7 cellular contexts compared by ENCODE assay signal in the genomic region with DNA sequence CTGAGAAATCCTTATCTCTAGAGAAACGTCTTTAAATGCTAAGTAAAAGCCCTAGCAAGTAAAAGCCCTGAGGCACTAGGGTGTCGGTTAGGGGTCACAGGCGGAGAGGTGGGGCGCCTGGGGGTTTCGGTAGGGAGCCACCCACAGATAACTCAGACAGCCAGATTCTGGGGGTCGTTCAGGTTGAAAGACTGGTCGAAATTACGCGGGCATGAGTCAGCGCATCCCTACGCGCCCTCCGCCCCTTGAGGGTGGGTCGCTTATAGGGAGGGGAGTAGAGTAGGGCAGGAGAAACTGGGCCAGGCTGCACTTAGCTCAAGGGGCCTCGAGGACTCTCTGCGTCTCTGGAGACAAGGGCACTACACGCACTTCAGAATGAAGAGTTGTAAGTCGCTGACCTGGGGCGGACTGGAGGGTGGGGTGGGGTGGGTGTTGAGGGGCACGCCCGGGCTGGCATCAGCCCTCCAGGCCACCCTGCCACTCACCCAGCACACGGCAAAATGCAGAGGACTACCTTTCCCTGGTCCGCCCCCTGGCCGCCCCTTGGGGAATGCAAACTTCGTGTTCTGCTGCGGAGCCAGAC. TPM values are rescaled to one million over a fixed set of nuclear protein-coding genes. Genes with fewer than 3 reads are reported as not detected.
A peak's percentile ranks its signal among the peaks of the same experiment; 100 is the strongest.
DNase-seq lines count a peak whose midpoint lies in the region; ATAC-seq and TF ChIP-seq lines count a peak whose summit lies in the region.

No MANE protein-coding gene starts in this region.

- intact Hi-C loops in colonic mucosa (cut with DNase I): no loop called here
- intact Hi-C loops in lower leg skin (cut with DNase I; ENCODE audit: low total_unique reads): no loop called here

- peak overlapping the region; percentile 97 for H3K27ac Mint-ChIP-seq in type B pancreatic cell

- peaks cover 17% of the 10 kb centered on the region for H3K27me3 Mint-ChIP-seq in type B pancreatic cell

- H3K9ac ChIP-seq in NT2/D1 (ENCODE audit: insufficient read length, low read depth) (peak overlapping the region; percentile 93), colonic mucosa (ENCODE audit: low read depth in 2 of 2, low read length in 2 of 2) (peak overlapping the region; percentile 68 to 98)

- H3K9me3 Mint-ChIP-seq in type B pancreatic cell: no peaks in the 10 kb centered on the region

- peak overlapping the region; percentile 100 for H3K4me3 Mint-ChIP-seq in type B pancreatic cell

- peak overlapping the region; percentile 84 for H3K4me3 ChIP-seq in NT2/D1 (ENCODE audit: insufficient read length, low read depth)
- peak overlapping the region; percentile 60 for H3K4me3 ChIP-seq in colonic mucosa
- peak overlapping the region; percentile 76 for H3K4me3 ChIP-seq in lower leg skin (ENCODE audit: low read depth, poor library complexity, severe bottlenecking)

- no peak for TF ChIP-seq POLR2A in lower leg skin (IDR thresholded peaks at IDR 0.05)

- peaks cover 18% of the 10 kb centered on the region for H3K36me3 Mint-ChIP-seq in type B pancreatic cell

- H3K27ac ChIP-seq in colonic mucosa: peak overlapping the region; percentile 68

- H3K9me3 ChIP-seq in NT2/D1 (ENCODE audit: insufficient read depth, low read length): no peaks in the 10 kb centered on the region
- H3K9me3 ChIP-seq in colonic mucosa: no peaks in the 10 kb centered on the region

- peak; percentile 25 for ATAC-seq in GM21825 (IDR thresholded peaks at IDR 0.05; ENCODE audit: unreplicated experiment)
- no peak for ATAC-seq in HG03280 (IDR thresholded peaks at IDR 0.05; ENCODE audit: unreplicated experiment)

- TF ChIP-seq CTCF in colonic mucosa (IDR thresholded peaks at IDR 0.05) (no peak), lower leg skin (IDR thresholded peaks at IDR 0.05) (no peak), type B pancreatic cell (conservative IDR thresholded peaks at IDR 0.05) (peak; percentile 48)

- H3K4me1 ChIP-seq in NT2/D1 (ENCODE audit: insufficient read depth, insufficient read length): peaks cover 4% of the 10 kb centered on the region
- H3K4me1 ChIP-seq in colonic mucosa: peaks cover 4% of the 10 kb centered on the region

- no peak for DNase-seq in NT2/D1 (ENCODE audit: low read depth, low spot score)
- peak; percentile 46 for DNase-seq in colonic mucosa
- peak in 1 of 2 donors; percentile 42 for DNase-seq in lower leg skin (ENCODE audit: low spot score in 2 of 2)
- DNase-seq in type B pancreatic cell (ENCODE audit: extremely low spot score, unreplicated experiment): no peak
- DNase-seq in effector CD4-positive, alpha-beta T cell: no peak

- peaks cover 40% of the 10 kb centered on the region for H3K4me1 Mint-ChIP-seq in type B pancreatic cell (ENCODE audit: unreplicated experiment)

- H3K27me3 ChIP-seq in NT2/D1 (ENCODE audit: insufficient read depth, insufficient read length) (peaks cover 3% of the 10 kb centered on the region), colonic mucosa (no peaks in the 10 kb centered on the region)

- H3K36me3 ChIP-seq in NT2/D1 (ENCODE audit: insufficient read depth, insufficient read length, low read length) (peaks cover 31% of the 10 kb centered on the region), colonic mucosa (no peaks in the 10 kb centered on the region)

- WGBS in lower leg skin, 2 donors: 9 to 15% methylated on average over 25 to 26 of the region's 26 CpGs

RNA-seq across cellular contexts. Expression of a gene that starts 0.6 kb away (rescaled TPM):
- total RNA-seq in colonic mucosa (10 to 100 TPM; 18.4 to 21.0 TPM), lower leg skin (100 to 1,000 TPM in 1 of 4 donors, 10 to 100 TPM in 3; 36.6 to 220 (median 56.9) TPM), type B pancreatic cell (ENCODE audit: low replicate concordance) (44.1 and 46.9 TPM in 2 replicates)

RNA-seq across cellular contexts. Expression of a gene that starts 1.6 kb away (rescaled TPM):
- under 1 TPM; 0.72 to 0.90 TPM for total RNA-seq in colonic mucosa
- 1 to 10 TPM in 2 of 4 donors, under 1 TPM in 2; 0.56 to 2.6 (median 0.94) TPM for total RNA-seq in lower leg skin
- 1.00 and 2.7 TPM in 2 replicates for total RNA-seq in type B pancreatic cell (ENCODE audit: low replicate concordance)

RNA-seq across cellular contexts. Expression of a gene that starts 11.1 kb away (rescaled TPM):
- total RNA-seq in colonic mucosa: 10 to 100 TPM; 10.4 to 13.7 TPM
- 10 to 100 TPM; 12.5 to 40.8 (median 18.6) TPM for total RNA-seq in lower leg skin
- total RNA-seq in type B pancreatic cell (ENCODE audit: low replicate concordance): 27.1 and 35.8 TPM in 2 replicates

RNA-seq across cellular contexts. Expression of a gene that starts 22.5 kb away (rescaled TPM):
- total RNA-seq in colonic mucosa (10 to 100 TPM; 44.1 to 54.5 TPM), lower leg skin (10 to 100 TPM; 18.8 to 53.2 (median 28.0) TPM), type B pancreatic cell (ENCODE audit: low replicate concordance) (64.1 and 76.3 TPM in 2 replicates)

RNA-seq across cellular contexts. Expression of a gene that starts 23.3 kb away (rescaled TPM):
- total RNA-seq in colonic mucosa: 1 to 10 TPM; 5.2 to 8.1 TPM
- 10 to 100 TPM in 1 of 4 donors, 1 to 10 TPM in 3; 5.8 to 12.5 (median 8.0) TPM for total RNA-seq in lower leg skin
- 8.4 and 10.1 TPM in 2 replicates for total RNA-seq in type B pancreatic cell (ENCODE audit: low replicate concordance)
